17 cellular contexts compared by ENCODE assay signal in the genomic region with DNA sequence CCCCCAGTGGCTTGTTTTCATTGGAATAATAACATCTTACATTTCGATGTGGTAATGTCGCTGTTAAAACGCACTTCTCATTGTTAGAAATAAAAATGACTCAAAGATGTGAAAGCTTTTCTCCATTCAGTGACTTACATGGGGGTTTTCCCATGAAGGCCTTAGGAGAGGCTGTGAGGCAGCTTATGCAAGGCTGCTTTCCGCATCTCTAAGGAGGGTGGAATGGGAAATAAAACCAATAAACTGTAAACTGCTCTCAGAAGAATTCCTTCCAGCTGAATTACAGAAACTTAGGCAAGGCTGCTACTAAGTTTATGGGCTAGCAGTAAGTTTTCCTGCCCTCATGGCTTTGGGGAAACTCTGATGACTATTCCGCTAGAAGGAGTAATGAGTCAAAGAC.
DNase-seq lines count a peak whose midpoint lies in the region; ATAC-seq and TF ChIP-seq lines count a peak whose summit lies in the region.
"Had no signal": no experiment of that assay in that cellular context is flagged by ENCODE, and none has a peak within 500 bp of the region (broad histone marks: within the 10 kb centered on the region; RNA-seq: fewer than 3 reads in every experiment).

No MANE protein-coding gene starts in this region.

- H3K27me3 ChIP-seq in foreskin keratinocyte, result no peaks in the 10 kb centered on the region
- H3K27me3 ChIP-seq: BE2C, suprapubic skin had no signal

- DNase-seq in stimulated activated naive CD8-positive, alpha-beta T cell treated with anti-CD3 and anti-CD28 coated beads, Interleukin-15, Interleukin-2, amounts not matched to agents 100 U/mL and 50 U/mL, for 24 hours, result no peak
- DNase-seq in stimulated activated naive CD8-positive, alpha-beta T cell treated with anti-CD3 and anti-CD28 coated beads, Interleukin-15, amount 100 ng/mL, for 72 hours, result no peak
- DNase-seq in WTC11 (ENCODE audit: low spot score) (no peak), foreskin keratinocyte (peak; percentile 4 to 11), hippocampal formation (lab: John Stamatoyannopoulos, UW) (no peak), NCI-H1417 (lab: John Stamatoyannopoulos, UW) (no peak)
- DNase-seq in activated CD4-positive, alpha-beta T cell treated with anti-CD3 and anti-CD28 coated beads for 48 hours, result no peak
- DNase-seq: BE2C, DMS79 treated with DMSO at 0.1 percent for 48 hours, foreskin melanocyte, NCI-H1092, SK-N-SH, small intestine had no signal

- no peak overlapping the region for H3K27ac Mint-ChIP-seq in stimulated activated naive CD8-positive, alpha-beta T cell treated with anti-CD3 and anti-CD28 coated beads, Interleukin-15, amount 100 ng/mL, for 72 hours
- H3K27ac Mint-ChIP-seq in WTC11, result peak overlapping the region; percentile 1; the same call in 1 of the 2 replicates
- H3K27ac Mint-ChIP-seq: memory B cell had no signal

- H3K36me3 Mint-ChIP-seq in WTC11, result no peaks in the 10 kb centered on the region; the same call in 1 of the 2 replicates

- no peaks in the 10 kb centered on the region for H3K27me3 Mint-ChIP-seq in stimulated activated naive CD8-positive, alpha-beta T cell treated with anti-CD3 and anti-CD28 coated beads, Interleukin-15, amount 100 ng/mL, for 72 hours
- no peaks in the 10 kb centered on the region for H3K27me3 Mint-ChIP-seq in WTC11 (ENCODE audit: low read depth)
- H3K27me3 Mint-ChIP-seq: memory B cell had no signal

- peaks cover 4% of the 10 kb centered on the region for H3K4me1 ChIP-seq in foreskin keratinocyte

- no peaks in the 10 kb centered on the region for H3K9me3 Mint-ChIP-seq in stimulated activated naive CD8-positive, alpha-beta T cell treated with anti-CD3 and anti-CD28 coated beads, Interleukin-15, amount 100 ng/mL, for 72 hours
- no peaks in the 10 kb centered on the region for H3K9me3 Mint-ChIP-seq in WTC11
- H3K9me3 Mint-ChIP-seq: memory B cell had no signal

- no peak overlapping the region for H3K4me3 Mint-ChIP-seq in stimulated activated naive CD8-positive, alpha-beta T cell treated with anti-CD3 and anti-CD28 coated beads, Interleukin-15, amount 100 ng/mL, for 72 hours
- H3K4me3 Mint-ChIP-seq in WTC11, result no peak overlapping the region
- H3K4me3 Mint-ChIP-seq: memory B cell had no signal

- ATAC-seq in stimulated activated naive CD8-positive, alpha-beta T cell treated with anti-CD3 and anti-CD28 coated beads, Interleukin-15, Interleukin-2, amounts not matched to agents 100 U/mL and 50 U/mL, for 24 hours, result peak; percentile 48
- no peak for ATAC-seq in stimulated activated naive CD8-positive, alpha-beta T cell treated with anti-CD3 and anti-CD28 coated beads, Interleukin-15, amount 100 ng/mL, for 72 hours
- ATAC-seq in WTC11 (no peak), foreskin keratinocyte (peak; percentile 27), HG03460 (IDR thresholded peaks at IDR 0.05; ENCODE audit: unreplicated experiment) (no peak)

- no peak overlapping the region for H3K27ac ChIP-seq in foreskin keratinocyte
- H3K27ac ChIP-seq: coronary artery, suprapubic skin had no signal

- no peak for TF ChIP-seq CTCF in WTC11 (IDR thresholded peaks at IDR 0.05)
- no peak for TF ChIP-seq CTCF in foreskin keratinocyte (conservative IDR thresholded peaks at IDR 0.05)

- peaks cover 39% of the 10 kb centered on the region for H3K4me1 Mint-ChIP-seq in stimulated activated naive CD8-positive, alpha-beta T cell treated with anti-CD3 and anti-CD28 coated beads, Interleukin-15, amount 100 ng/mL, for 72 hours
- H3K4me1 Mint-ChIP-seq in WTC11, result peaks cover 28% of the 10 kb centered on the region

- CTCF ChIA-PET in WTC11 (lab: Charles Lee), result interaction anchor here (1.0 to 1.5 kb wide), 2 partner anchors 11 to 191 kb away, joined by 3 read pairs; no protein-coding TSS in a partner anchor

- POLR2A ChIA-PET in WTC11 (lab: Charles Lee), result no interaction called here

TF ChIP-seq in WTC11, 78 proteins besides CTCF, POLR2A, EP300 and RAD21:
- no peak for TF ChIP-seq TEAD4 (CRISPR knock-in tag; IDR thresholded peaks at IDR 0.05)
- no peak for TF ChIP-seq ZNF121 (CRISPR knock-in tag; IDR thresholded peaks at IDR 0.05)
- TF ChIP-seq, protein P1, sequence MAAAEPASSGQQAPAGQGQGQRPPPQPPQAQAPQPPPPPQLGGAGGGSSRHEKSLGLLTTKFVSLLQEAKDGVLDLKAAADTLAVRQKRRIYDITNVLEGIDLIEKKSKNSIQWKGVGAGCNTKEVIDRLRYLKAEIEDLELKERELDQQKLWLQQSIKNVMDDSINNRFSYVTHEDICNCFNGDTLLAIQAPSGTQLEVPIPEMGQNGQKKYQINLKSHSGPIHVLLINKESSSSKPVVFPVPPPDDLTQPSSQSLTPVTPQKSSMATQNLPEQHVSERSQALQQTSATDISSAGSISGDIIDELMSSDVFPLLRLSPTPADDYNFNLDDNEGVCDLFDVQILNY (CRISPR knock-in tag; IDR thresholded peaks at IDR 0.05), result no peak
- TF ChIP-seq HMGA2 (CRISPR knock-in tag; IDR thresholded peaks at IDR 0.05), result no peak
- no peak for TF ChIP-seq MYBL2 (CRISPR knock-in tag; IDR thresholded peaks at IDR 0.05)
- TF ChIP-seq, protein P2, sequence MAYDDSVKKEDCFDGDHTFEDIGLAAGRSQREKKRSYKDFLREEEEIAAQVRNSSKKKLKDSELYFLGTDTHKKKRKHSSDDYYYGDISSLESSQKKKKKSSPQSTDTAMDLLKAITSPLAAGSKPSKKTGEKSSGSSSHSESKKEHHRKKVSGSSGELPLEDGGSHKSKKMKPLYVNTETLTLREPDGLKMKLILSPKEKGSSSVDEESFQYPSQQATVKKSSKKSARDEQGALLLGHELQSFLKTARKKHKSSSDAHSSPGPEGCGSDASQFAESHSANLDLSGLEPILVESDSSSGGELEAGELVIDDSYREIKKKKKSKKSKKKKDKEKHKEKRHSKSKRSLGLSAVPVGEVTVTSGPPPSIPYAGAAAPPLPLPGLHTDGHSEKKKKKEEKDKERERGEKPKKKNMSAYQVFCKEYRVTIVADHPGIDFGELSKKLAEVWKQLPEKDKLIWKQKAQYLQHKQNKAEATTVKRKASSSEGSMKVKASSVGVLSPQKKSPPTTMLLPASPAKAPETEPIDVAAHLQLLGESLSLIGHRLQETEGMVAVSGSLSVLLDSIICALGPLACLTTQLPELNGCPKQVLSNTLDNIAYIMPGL (CRISPR knock-in tag; IDR thresholded peaks at IDR 0.05), result no peak
- no peak for TF ChIP-seq MLX (CRISPR knock-in tag; IDR thresholded peaks at IDR 0.05)
- no peak for TF ChIP-seq FOXK1 (CRISPR knock-in tag; IDR thresholded peaks at IDR 0.05)
- TF ChIP-seq, protein P3, sequence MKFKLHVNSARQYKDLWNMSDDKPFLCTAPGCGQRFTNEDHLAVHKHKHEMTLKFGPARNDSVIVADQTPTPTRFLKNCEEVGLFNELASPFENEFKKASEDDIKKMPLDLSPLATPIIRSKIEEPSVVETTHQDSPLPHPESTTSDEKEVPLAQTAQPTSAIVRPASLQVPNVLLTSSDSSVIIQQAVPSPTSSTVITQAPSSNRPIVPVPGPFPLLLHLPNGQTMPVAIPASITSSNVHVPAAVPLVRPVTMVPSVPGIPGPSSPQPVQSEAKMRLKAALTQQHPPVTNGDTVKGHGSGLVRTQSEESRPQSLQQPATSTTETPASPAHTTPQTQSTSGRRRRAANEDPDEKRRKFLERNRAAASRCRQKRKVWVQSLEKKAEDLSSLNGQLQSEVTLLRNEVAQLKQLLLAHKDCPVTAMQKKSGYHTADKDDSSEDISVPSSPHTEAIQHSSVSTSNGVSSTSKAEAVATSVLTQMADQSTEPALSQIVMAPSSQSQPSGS (CRISPR knock-in tag; IDR thresholded peaks at IDR 0.05; ENCODE audit: borderline replicate concordance, low read depth), result no peak
- TF ChIP-seq TCF7 (CRISPR knock-in tag; IDR thresholded peaks at IDR 0.05; ENCODE audit: low read depth), result no peak
- TF ChIP-seq ATF1 (CRISPR knock-in tag; IDR thresholded peaks at IDR 0.05), result no peak
- TF ChIP-seq USF1 (CRISPR knock-in tag; IDR thresholded peaks at IDR 0.05), result no peak
- TF ChIP-seq, protein P4, sequence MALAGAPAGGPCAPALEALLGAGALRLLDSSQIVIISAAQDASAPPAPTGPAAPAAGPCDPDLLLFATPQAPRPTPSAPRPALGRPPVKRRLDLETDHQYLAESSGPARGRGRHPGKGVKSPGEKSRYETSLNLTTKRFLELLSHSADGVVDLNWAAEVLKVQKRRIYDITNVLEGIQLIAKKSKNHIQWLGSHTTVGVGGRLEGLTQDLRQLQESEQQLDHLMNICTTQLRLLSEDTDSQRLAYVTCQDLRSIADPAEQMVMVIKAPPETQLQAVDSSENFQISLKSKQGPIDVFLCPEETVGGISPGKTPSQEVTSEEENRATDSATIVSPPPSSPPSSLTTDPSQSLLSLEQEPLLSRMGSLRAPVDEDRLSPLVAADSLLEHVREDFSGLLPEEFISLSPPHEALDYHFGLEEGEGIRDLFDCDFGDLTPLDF (CRISPR knock-in tag; IDR thresholded peaks at IDR 0.05), result no peak
- TF ChIP-seq, protein P5, sequence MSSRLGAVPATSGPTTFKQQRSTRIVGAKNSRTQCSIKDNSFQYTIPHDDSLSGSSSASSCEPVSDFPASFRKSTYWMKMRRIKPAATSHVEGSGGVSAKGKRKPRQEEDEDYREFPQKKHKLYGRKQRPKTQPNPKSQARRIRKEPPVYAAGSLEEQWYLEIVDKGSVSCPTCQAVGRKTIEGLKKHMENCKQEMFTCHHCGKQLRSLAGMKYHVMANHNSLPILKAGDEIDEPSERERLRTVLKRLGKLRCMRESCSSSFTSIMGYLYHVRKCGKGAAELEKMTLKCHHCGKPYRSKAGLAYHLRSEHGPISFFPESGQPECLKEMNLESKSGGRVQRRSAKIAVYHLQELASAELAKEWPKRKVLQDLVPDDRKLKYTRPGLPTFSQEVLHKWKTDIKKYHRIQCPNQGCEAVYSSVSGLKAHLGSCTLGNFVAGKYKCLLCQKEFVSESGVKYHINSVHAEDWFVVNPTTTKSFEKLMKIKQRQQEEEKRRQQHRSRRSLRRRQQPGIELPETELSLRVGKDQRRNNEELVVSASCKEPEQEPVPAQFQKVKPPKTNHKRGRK (CRISPR knock-in tag; IDR thresholded peaks at IDR 0.05; ENCODE audit: borderline replicate concordance), result no peak
- no peak for TF ChIP-seq ETV6 (CRISPR knock-in tag; IDR thresholded peaks at IDR 0.05)
- no peak for TF ChIP-seq ZNF416 (CRISPR knock-in tag; IDR thresholded peaks at IDR 0.05)

Comparison
In these comparisons a context has a peak if more than half of its experiments do, and no peak if none do; other contexts are left out.
1. ATAC-seq: peak in stimulated activated naive CD8-positive, alpha-beta T cell treated with anti-CD3 and anti-CD28 coated beads, Interleukin-15, Interleukin-2, amounts not matched to agents 100 U/mL and 50 U/mL, for 24 hours (single experiment) and foreskin keratinocyte (single experiment); none in stimulated activated naive CD8-positive, alpha-beta T cell treated with anti-CD3 and anti-CD28 coated beads, Interleukin-15, amount 100 ng/mL, for 72 hours (single experiment), WTC11 (single experiment) and HG03460 (single experiment).
2. DNase-seq: peak in foreskin keratinocyte (2 of 2); none in stimulated activated naive CD8-positive, alpha-beta T cell treated with anti-CD3 and anti-CD28 coated beads, Interleukin-15, Interleukin-2, amounts not matched to agents 100 U/mL and 50 U/mL, for 24 hours (single experiment), stimulated activated naive CD8-positive, alpha-beta T cell treated with anti-CD3 and anti-CD28 coated beads, Interleukin-15, amount 100 ng/mL, for 72 hours (0 of 2), WTC11 (single experiment), hippocampal formation (0 of 2), NCI-H1417 (0 of 3) and activated CD4-positive, alpha-beta T cell treated with anti-CD3 and anti-CD28 coated beads for 48 hours (single experiment).